In genomic region chr12:64237382-64237781, GRCh38 we compare ENCODE assay signal across 21 cellular contexts. TPM values are rescaled to one million over a fixed set of nuclear protein-coding genes. Genes with fewer than 3 reads are reported as not detected.
DNase-seq lines count a peak whose midpoint lies in the region; ATAC-seq, FAIRE-seq and TF ChIP-seq lines count a peak whose summit lies in the region.
"Had no signal": no experiment of that assay in that cellular context is flagged by ENCODE, and none has a peak within 500 bp of the region (broad histone marks: within the 10 kb centered on the region; RNA-seq: fewer than 3 reads in every experiment).

No MANE protein-coding gene starts in this region.

- no peak overlapping the region for H3K4me2 ChIP-seq in HepG2 (ENCODE audit: low read depth, low read length)

- no peaks in the 10 kb centered on the region for H3K9me3 ChIP-seq in HepG2 (ENCODE audit: low read length)
- no peaks in the 10 kb centered on the region for H3K9me3 ChIP-seq in right lobe of liver
- H3K9me3 ChIP-seq in MG63 = no peaks in the 10 kb centered on the region
- H3K9me3 ChIP-seq: SJSA1 had no signal

- TF ChIP-seq EP300 in HepG2 (IDR thresholded peaks at IDR 0.05; ENCODE audit: low read depth in 2 of 2, low read length in 2 of 2) = no peak
- no peak for TF ChIP-seq EP300 in HepG2 (CRISPR knock-in tag; IDR thresholded peaks at IDR 0.05; ENCODE audit: borderline replicate concordance)

- H3K9ac ChIP-seq in HepG2 (ENCODE audit: insufficient read depth, low read depth, low read length) = no peak overlapping the region

- no TSS peak for BruUV-seq in HepG2 (replicated peaks; lab: Mats Ljungman, UMichigan)

- no peaks in the 10 kb centered on the region for H3K79me2 ChIP-seq in HepG2 (ENCODE audit: insufficient read depth, low read length)

- no peak for TF ChIP-seq CTCF in HepG2 (CRISPR knock-in tag; IDR thresholded peaks at IDR 0.05)
- TF ChIP-seq CTCF in right lobe of liver (IDR thresholded peaks at IDR 0.05) = no peak

- POLR2A ChIA-PET in HepG2 (lab: Yijun Ruan, JAX) = interaction anchor here (1.5 kb wide), 1 partner anchor 15 kb away, joined by 6 read pairs; the partner anchor contains the start of gene KICS2

- no peak overlapping the region for H3K27ac ChIP-seq in HepG2 (ENCODE audit: extremely low read length, insufficient read depth, low read length)
- H3K27ac ChIP-seq in right lobe of liver = no peak overlapping the region
- H3K27ac ChIP-seq: HL-60, SJSA1 had no signal

- in situ Hi-C loops in HepG2 (cut with HindIII; ENCODE audit: extremely low pct_ligation_motif_present, low pct_unique_long_range_greater_than_20kb) = no loop called here
- in situ Hi-C loops in G401 (cut with HindIII; ENCODE audit: low sequenced_read_pairs) = no loop called here

- H4K20me1 ChIP-seq in HepG2 (ENCODE audit: insufficient read depth, low read length) = no peaks in the 10 kb centered on the region

- H3K4me1 ChIP-seq in HepG2 (ENCODE audit: insufficient read depth, low read length) = peaks cover 15% of the 10 kb centered on the region
- no peaks in the 10 kb centered on the region for H3K4me1 ChIP-seq in right lobe of liver
- H3K4me1 ChIP-seq: SJSA1 had no signal

- H3K4me3 ChIP-seq in HepG2 (replicated peaks in 1 of 3; ENCODE audit: insufficient read depth in 1 of 3, low read depth in 2 of 3, low read length in 3 of 3) = no peak overlapping the region
- no peak overlapping the region for H3K4me3 ChIP-seq in right lobe of liver
- H3K4me3 ChIP-seq in MG63 = no peak overlapping the region
- H3K4me3 ChIP-seq: SJSA1 had no signal

- CTCF ChIA-PET in HepG2 (lab: Yijun Ruan, JAX; ENCODE audit: low intra/inter-chr PET ratio, low total read pairs) = no interaction called here

- DNase-seq in HepG2 (ENCODE audit: low spot score) (peak; percentile 19), right lobe of liver (no peak), NCI-H146 (lab: John Stamatoyannopoulos, UW) (peak; percentile 66), NCI-H774 (lab: John Stamatoyannopoulos, UW) (peak; percentile 33), SK-N-DZ (ENCODE audit: low spot score) (no peak), MG63 (no peak), G401 (ENCODE audit: low spot score) (no peak)
- DNase-seq: C1 segment of cervical spinal cord; CD4-positive, alpha-beta memory T cell; COR-L47; DND-41; NCI-H1092 treated with DMSO at 0.1 percent for 48 hours; NCI-H1694; NCI-H2081 treated with DMSO at 0.1 percent for 48 hours; NCI-H2171 treated with DMSO at 0.1 percent for 48 hours; NCI-H345; NCI-H524 treated with DMSO at 0.1 percent for 48 hours had no signal

- H2AFZ ChIP-seq in HepG2 (ENCODE audit: low read length) = no peak overlapping the region

- intact Hi-C loops in HepG2 (cut with micrococcal nuclease; ENCODE audit: unreplicated experiment) = loop anchor here (5.0 kb wide), 1 partner anchor 395 kb away; the partner anchor contains the start of gene SRGAP1
- intact Hi-C loops in right lobe of liver (cut with DNase I) = no loop called here

- ATAC-seq in HepG2 = peak; percentile 60
- ATAC-seq in right lobe of liver = no peak

- H3K27me3 ChIP-seq in HepG2 (ENCODE audit: control insufficient read depth in 1 of 2, insufficient read depth in 2 of 2, low read length in 2 of 2) (peaks cover 0 to 2% of the 10 kb centered on the region in 2 experiments; a peak in 1 of 5 replicates), right lobe of liver (no peaks in the 10 kb centered on the region), MG63 (no peaks in the 10 kb centered on the region)
- H3K27me3 ChIP-seq: SJSA1 had no signal

- H3K36me3 ChIP-seq in HepG2 (replicated peaks in 1 of 2; ENCODE audit: control insufficient read depth in 1 of 2, insufficient read depth in 2 of 2, low read length in 2 of 2) = no peaks in the 10 kb centered on the region
- no peaks in the 10 kb centered on the region for H3K36me3 ChIP-seq in right lobe of liver
- no peaks in the 10 kb centered on the region for H3K36me3 ChIP-seq in MG63
- H3K36me3 ChIP-seq: SJSA1 had no signal

- TF ChIP-seq POLR2A in HepG2 (IDR thresholded peaks at IDR 0.05; ENCODE audit: insufficient read depth in 1 of 2, low read depth in 2 of 2, low read length in 2 of 2) = no peak
- TF ChIP-seq POLR2A in right lobe of liver (IDR thresholded peaks at IDR 0.05) = no peak

- FAIRE-seq in HepG2 (lab: Jason Lieb, UNC) = no peak
- FAIRE-seq: GM19239, RCC 7860 had no signal

- TF ChIP-seq RAD21 in HepG2 (CRISPR knock-in tag; IDR thresholded peaks at IDR 0.05) = no peak

TF ChIP-seq in HepG2, 621 proteins besides CTCF, POLR2A, EP300 and RAD21 (continues in another document):
- TF ChIP-seq SOX6 (IDR thresholded peaks at IDR 0.05) = no peak
- peak; percentile 61; the same call in 1 of the 2 replicates for TF ChIP-seq SOX6 (CRISPR knock-in tag; IDR thresholded peaks at IDR 0.05)
- peak; percentile 68 for TF ChIP-seq FOXA3 (CRISPR knock-in tag; IDR thresholded peaks at IDR 0.05)
- TF ChIP-seq KMT2B (CRISPR knock-in tag; IDR thresholded peaks at IDR 0.05) = no peak
- peak; percentile 94 for TF ChIP-seq TFAP4 (IDR thresholded peaks at IDR 0.05; ENCODE audit: borderline replicate concordance, low read depth)
- TF ChIP-seq ARID5B (CRISPR knock-in tag; IDR thresholded peaks at IDR 0.05) = peak; percentile 39; the same call in 1 of the 2 replicates
- TF ChIP-seq SOX13 (IDR thresholded peaks at IDR 0.05) = no peak
- TF ChIP-seq SOX13 (CRISPR knock-in tag; conservative IDR thresholded peaks at IDR 0.05 in 1 of 2, IDR thresholded peaks at IDR 0.05 in 1 of 2) = peak in 1 of 2 experiments; percentile 78; a peak in 2 of 4 replicates
- no peak for TF ChIP-seq FOXP1 (IDR thresholded peaks at IDR 0.05)
- TF ChIP-seq FOXP1 (CRISPR knock-in tag; IDR thresholded peaks at IDR 0.05) = peak; percentile 49; the same call in 1 of the 2 replicates

RNA-seq across cellular contexts. Expression of gene KICS2, which starts 15.3 kb away (rescaled TPM):
- total RNA-seq in HepG2 (2016; rRNA removed; fragmentation: Illumina TruSeq; extraction: Trizol) (6.6 and 6.8 TPM in 2 replicates), right lobe of liver (10 to 100 TPM in 2 of 6 experiments, 1 to 10 TPM in 4; 4.4 to 11.0 (median 7.6) TPM)
- total RNA-seq in HepG2 (2016; cell fraction: cytosol; rRNA removed; fragmentation: Illumina TruSeq; extraction: Trizol; ENCODE audit: low read depth) = 4.8 and 6.6 TPM in 2 replicates
- 8.0 and 8.8 TPM in 2 replicates for total RNA-seq in HepG2 (2016; cell fraction: insoluble cytoplasmic fraction; rRNA removed; fragmentation: Illumina TruSeq; extraction: Trizol)
- total RNA-seq in HepG2 (2016; cell fraction: membrane; rRNA removed; fragmentation: Illumina TruSeq; extraction: Trizol) = 6.7 and 8.2 TPM in 2 replicates
- total RNA-seq in HepG2 (2016; cell fraction: nucleus; rRNA removed; fragmentation: Illumina TruSeq; extraction: Trizol) = 12.1 and 12.3 TPM in 2 replicates
- polyA plus RNA-seq in HepG2 (2011; rRNA removed) = 3.3 and 3.5 TPM in 2 replicates
- polyA plus RNA-seq in HepG2 (2011; cell fraction: cytosol; rRNA removed) = 3.0 TPM in 2 replicates
- polyA plus RNA-seq in HepG2 (2011; cell fraction: nucleus; rRNA removed) = 6.5 and 8.2 TPM in 2 replicates
- 3.0 and 3.6 TPM in 2 replicates for polyA plus RNA-seq in HepG2 (2012)
- polyA plus RNA-seq in HepG2 (2016; cell fraction: cytosol; fragmentation: Illumina TruSeq; extraction: Trizol; ENCODE audit: low read depth) = 1.6 and 1.7 TPM in 2 replicates
- polyA plus RNA-seq in HepG2 (2016; cell fraction: insoluble cytoplasmic fraction; fragmentation: Illumina TruSeq; extraction: Trizol; ENCODE audit: low read depth) = 5.8 and 6.1 TPM in 2 replicates
- polyA plus RNA-seq in HepG2 (2016; cell fraction: membrane; fragmentation: Illumina TruSeq; extraction: Trizol; ENCODE audit: low read depth) = 2.8 and 3.4 TPM in 2 replicates
- polyA plus RNA-seq in HepG2 (2016; cell fraction: nucleus; fragmentation: Illumina TruSeq; extraction: Trizol; ENCODE audit: insufficient read depth, low read depth) = 5.2 and 5.9 TPM in 2 replicates
- polyA minus RNA-seq in HepG2 (2011; rRNA and poly(A)+ RNA removed; ENCODE audit: low replicate concordance) = 9.8 and 11.4 TPM in 2 replicates
- 3.3 and 4.2 TPM in 2 replicates for polyA minus RNA-seq in HepG2 (2011; cell fraction: cytosol; rRNA and poly(A)+ RNA removed)
- 18.0 and 22.3 TPM in 2 replicates for polyA minus RNA-seq in HepG2 (2011; cell fraction: nucleus; rRNA and poly(A)+ RNA removed)
- polyA plus RNA-seq in SK-N-DZ (2014; cell fraction: cytosol; rRNA removed) = 3.7 and 5.4 TPM in 2 replicates
- polyA plus RNA-seq in SK-N-DZ (2014; cell fraction: nucleus; rRNA removed) = 2.8 and 6.0 TPM in 2 replicates
- total RNA-seq in MG63 (2014; rRNA removed; shearing (Covaris generic); ENCODE audit: low replicate concordance) = 1.5 and 5.4 TPM in 2 replicates
- total RNA-seq in G401 (2014; rRNA removed; shearing (Covaris generic)) = 1.9 and 9.6 TPM in 2 replicates

Comparison
In these comparisons a context has a peak if more than half of its experiments do, and no peak if none do; other contexts are left out.
1. DNase-seq: peak in HepG2 (single experiment), NCI-H146 (single experiment) and NCI-H774 (single experiment); none in right lobe of liver (0 of 3), SK-N-DZ (single experiment), MG63 (single experiment) and G401 (single experiment).